ENCODE assay signal across 12 cellular contexts in genomic region chr7:84042110-84042539, GRCh38.
A peak's percentile ranks its signal among the peaks of the same experiment; 100 is the strongest.
DNase-seq lines count a peak whose midpoint lies in the region; ATAC-seq and TF ChIP-seq lines count a peak whose summit lies in the region.
"Had no signal": no experiment of that assay in that cellular context is flagged by ENCODE, and none has a peak within 500 bp of the region (broad histone marks: within the 10 kb centered on the region; RNA-seq: fewer than 3 reads in every experiment).

No MANE protein-coding gene starts in this region.

- no peak for TF ChIP-seq POLR2A in spleen (IDR thresholded peaks at IDR 0.05)

- peaks cover 16% of the 10 kb centered on the region; the same call in 1 of the 2 replicates for H3K4me1 ChIP-seq in Panc1 (ENCODE audit: control insufficient read depth, insufficient read depth, low read length)
- no peaks in the 10 kb centered on the region for H3K4me1 ChIP-seq in spleen

- CTCF ChIA-PET in Panc1 (lab: Charles Lee): no interaction called here

- no peaks in the 10 kb centered on the region for H3K36me3 Mint-ChIP-seq in osteocyte (ENCODE audit: unreplicated experiment)

- no peaks in the 10 kb centered on the region for H3K27me3 Mint-ChIP-seq in osteocyte (ENCODE audit: unreplicated experiment)

- WGBS in spleen, 5 donors: 68 to 82% (median 74%) methylated on average over 7 of the region's 7 CpGs

- TF ChIP-seq CTCF in Panc1 (IDR thresholded peaks at IDR 0.05): no peak
- no peak for TF ChIP-seq CTCF in epithelial cell of proximal tubule (conservative IDR thresholded peaks at IDR 0.05; ENCODE audit: low read depth, low read length)
- TF ChIP-seq CTCF in osteocyte (IDR thresholded peaks at IDR 0.05): no peak
- no peak for TF ChIP-seq CTCF in spleen (IDR thresholded peaks at IDR 0.05 in 8 of 11, conservative IDR thresholded peaks at IDR 0.05 in 3 of 11)

- H3K36me3 ChIP-seq in Panc1 (ENCODE audit: control insufficient read depth, insufficient read depth, low read length) (no peaks in the 10 kb centered on the region), spleen (no peaks in the 10 kb centered on the region)
- H3K36me3 ChIP-seq: thyroid gland had no signal

- in situ Hi-C loops in Panc1 (cut with HindIII; ENCODE audit: low pct_unique_long_range_greater_than_20kb, low sequenced_read_pairs): no loop called here

- peak overlapping the region; percentile 81 for H3K27ac Mint-ChIP-seq in osteocyte (ENCODE audit: unreplicated experiment)

- H3K27ac ChIP-seq in Panc1 (ENCODE audit: low read length) (peak overlapping the region; percentile 15), spleen (no peak overlapping the region)
- H3K27ac ChIP-seq: KMS-11, thyroid gland had no signal

- H3K27me3 ChIP-seq in Panc1 (ENCODE audit: control insufficient read depth, insufficient read depth, low read length) (no peaks in the 10 kb centered on the region), spleen (replicated peaks in 1 of 7) (no peaks in the 10 kb centered on the region)
- H3K27me3 ChIP-seq: thyroid gland had no signal

- DNase-seq in EH (ENCODE audit: low read depth) (peak; percentile 95), Panc1 (ENCODE audit: low read depth, low spot score) (peak; percentile 82), epithelial cell of proximal tubule (ENCODE audit: low read depth) (peak; percentile 56), osteocyte (ENCODE audit: extremely low spot score, unreplicated experiment) (no peak), KG1 (lab: John Stamatoyannopoulos, UW) (no peak), spleen (no peak)
- DNase-seq: activated naive CD4-positive, alpha-beta T cell treated with Interleukin-2 at 50 U/mL for 16 hours; GF-D8; thyroid gland had no signal

- intact Hi-C loops in Panc1 (cut with micrococcal nuclease; ENCODE audit: unreplicated experiment): no loop called here
- intact Hi-C loops in spleen (cut with DNase I; ENCODE audit: low total_unique reads): no loop called here

- BruUV-seq in Panc1 (replicated peaks; lab: Mats Ljungman, UMichigan): no TSS peak

- POLR2A ChIA-PET in Panc1 (lab: Charles Lee): no interaction called here

- H3K4me3 ChIP-seq in Panc1 (ENCODE audit: low read depth in 2 of 2, low read length in 2 of 2) (no peak overlapping the region), epithelial cell of proximal tubule (ENCODE audit: low read depth, low read length) (no peak overlapping the region), spleen (no peak overlapping the region)
- H3K4me3 ChIP-seq: thyroid gland had no signal

- no peaks in the 10 kb centered on the region for H3K9me3 Mint-ChIP-seq in osteocyte (ENCODE audit: unreplicated experiment)

- H3K4me3 Mint-ChIP-seq in osteocyte (ENCODE audit: unreplicated experiment): no peak overlapping the region

- H3K9me3 ChIP-seq in Panc1 (ENCODE audit: control insufficient read depth, insufficient read depth, low read depth, low read length) (no peaks in the 10 kb centered on the region), spleen (no peaks in the 10 kb centered on the region)
- H3K9me3 ChIP-seq: thyroid gland had no signal

- peaks cover 24% of the 10 kb centered on the region for H3K4me1 Mint-ChIP-seq in osteocyte (ENCODE audit: unreplicated experiment)

- ATAC-seq in Panc1 (peak; percentile 95), HG03025 (IDR thresholded peaks at IDR 0.05; ENCODE audit: low FRiP score, unreplicated experiment) (no peak), GM21381 (IDR thresholded peaks at IDR 0.05; ENCODE audit: unreplicated experiment) (no peak)

Comparison
In these comparisons a context has a peak if more than half of its experiments do, and no peak if none do; other contexts are left out.
1. DNase-seq: peak in EH (single experiment), Panc1 (single experiment) and epithelial cell of proximal tubule (single experiment); none in osteocyte (single experiment), KG1 (single experiment) and spleen (single experiment).